3 cellular contexts compared by ENCODE assay signal in genomic region chr3:156498307-156498706, GRCh38.
TF ChIP-seq lines count a peak whose summit lies in the region.

No MANE protein-coding gene starts in this region.

TF ChIP-seq in SK-N-SH, 30 proteins besides CTCF, POLR2A, EP300 and RAD21 (continued from another document and continues in another):
- TF ChIP-seq IRF3 (IDR thresholded peaks at IDR 0.05; ENCODE audit: low read depth, low read length) (no peak), PBX3 (IDR thresholded peaks at IDR 0.05) (no peak), MXI1 (IDR thresholded peaks at IDR 0.05; ENCODE audit: low read depth, low read length) (no peak), JUND (IDR thresholded peaks at IDR 0.05) (no peak), REST (IDR thresholded peaks at IDR 0.05; ENCODE audit: low read depth, low read length) (no peak), NRF1 (IDR thresholded peaks at IDR 0.05; ENCODE audit: low read depth, low read length) (no peak)
- TF ChIP-seq, protein P1, sequence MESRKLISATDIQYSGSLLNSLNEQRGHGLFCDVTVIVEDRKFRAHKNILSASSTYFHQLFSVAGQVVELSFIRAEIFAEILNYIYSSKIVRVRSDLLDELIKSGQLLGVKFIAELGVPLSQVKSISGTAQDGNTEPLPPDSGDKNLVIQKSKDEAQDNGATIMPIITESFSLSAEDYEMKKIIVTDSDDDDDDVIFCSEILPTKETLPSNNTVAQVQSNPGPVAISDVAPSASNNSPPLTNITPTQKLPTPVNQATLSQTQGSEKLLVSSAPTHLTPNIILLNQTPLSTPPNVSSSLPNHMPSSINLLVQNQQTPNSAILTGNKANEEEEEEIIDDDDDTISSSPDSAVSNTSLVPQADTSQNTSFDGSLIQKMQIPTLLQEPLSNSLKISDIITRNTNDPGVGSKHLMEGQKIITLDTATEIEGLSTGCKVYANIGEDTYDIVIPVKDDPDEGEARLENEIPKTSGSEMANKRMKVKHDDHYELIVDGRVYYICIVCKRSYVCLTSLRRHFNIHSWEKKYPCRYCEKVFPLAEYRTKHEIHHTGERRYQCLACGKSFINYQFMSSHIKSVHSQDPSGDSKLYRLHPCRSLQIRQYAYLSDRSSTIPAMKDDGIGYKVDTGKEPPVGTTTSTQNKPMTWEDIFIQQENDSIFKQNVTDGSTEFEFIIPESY (IDR thresholded peaks at IDR 0.05; ENCODE audit: borderline replicate concordance, low read depth) = no peak

TF ChIP-seq in SK-N-SH treated with all-trans-retinoic acid at 6 μM for 48 hours, 23 proteins besides CTCF, POLR2A, EP300 and RAD21:
- TF ChIP-seq BACH2 (CRISPR knock-in tag; IDR thresholded peaks at IDR 0.05; ENCODE audit: borderline replicate concordance) (no peak), SNAI2 (CRISPR knock-in tag; IDR thresholded peaks at IDR 0.05) (no peak), ZC3H10 (CRISPR knock-in tag; IDR thresholded peaks at IDR 0.05) (no peak)
- TF ChIP-seq, protein P2, sequence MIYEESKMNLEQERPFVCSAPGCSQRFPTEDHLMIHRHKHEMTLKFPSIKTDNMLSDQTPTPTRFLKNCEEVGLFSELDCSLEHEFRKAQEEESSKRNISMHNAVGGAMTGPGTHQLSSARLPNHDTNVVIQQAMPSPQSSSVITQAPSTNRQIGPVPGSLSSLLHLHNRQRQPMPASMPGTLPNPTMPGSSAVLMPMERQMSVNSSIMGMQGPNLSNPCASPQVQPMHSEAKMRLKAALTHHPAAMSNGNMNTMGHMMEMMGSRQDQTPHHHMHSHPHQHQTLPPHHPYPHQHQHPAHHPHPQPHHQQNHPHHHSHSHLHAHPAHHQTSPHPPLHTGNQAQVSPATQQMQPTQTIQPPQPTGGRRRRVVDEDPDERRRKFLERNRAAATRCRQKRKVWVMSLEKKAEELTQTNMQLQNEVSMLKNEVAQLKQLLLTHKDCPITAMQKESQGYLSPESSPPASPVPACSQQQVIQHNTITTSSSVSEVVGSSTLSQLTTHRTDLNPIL (CRISPR knock-in tag; IDR thresholded peaks at IDR 0.05; ENCODE audit: low read depth) = no peak

TF ChIP-seq in K562, 482 proteins besides CTCF, POLR2A, EP300 and RAD21 (continued from another document):
- peak; percentile 47; the same call in 1 of the 2 replicates for TF ChIP-seq TRIM28 (IDR thresholded peaks at IDR 0.05)
- TF ChIP-seq ZNF431 (CRISPR knock-in tag; IDR thresholded peaks at IDR 0.05) = peak; percentile 99
- no peak for TF ChIP-seq ZNF277 (CRISPR knock-in tag; IDR thresholded peaks at IDR 0.05; ENCODE audit: borderline replicate concordance)
- TF ChIP-seq ZFP36 (IDR thresholded peaks at IDR 0.05; ENCODE audit: low read depth, low read length, partially characterized antibody) = peak; percentile 55
- TF ChIP-seq, protein P3, sequence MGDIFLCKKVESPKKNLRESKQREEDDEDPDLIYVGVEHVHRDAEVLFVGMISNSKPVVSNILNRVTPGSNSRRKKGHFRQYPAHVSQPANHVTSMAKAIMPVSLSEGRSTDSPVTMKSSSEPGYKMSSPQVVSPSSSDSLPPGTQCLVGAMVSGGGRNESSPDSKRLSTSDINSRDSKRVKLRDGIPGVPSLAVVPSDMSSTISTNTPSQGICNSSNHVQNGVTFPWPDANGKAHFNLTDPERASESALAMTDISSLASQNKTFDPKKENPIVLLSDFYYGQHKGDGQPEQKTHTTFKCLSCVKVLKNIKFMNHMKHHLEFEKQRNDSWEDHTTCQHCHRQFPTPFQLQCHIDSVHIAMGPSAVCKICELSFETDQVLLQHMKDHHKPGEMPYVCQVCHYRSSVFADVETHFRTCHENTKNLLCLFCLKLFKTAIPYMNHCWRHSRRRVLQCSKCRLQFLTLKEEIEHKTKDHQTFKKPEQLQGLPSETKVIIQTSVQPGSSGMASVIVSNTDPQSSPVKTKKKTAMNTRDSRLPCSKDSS (IDR thresholded peaks at IDR 0.05; ENCODE audit: low read depth, partially characterized antibody) = peak; percentile 50
- peak in 1 of 2 experiments; percentile 74; a peak in 1 of 3 replicates for TF ChIP-seq CBX3 (IDR thresholded peaks at IDR 0.05; ENCODE audit: borderline replicate concordance in 1 of 2, low read length in 2 of 2)
